Comparison of ENCODE assay signal across 8 cellular contexts in genomic region chr21:36319767-36320420, GRCh38. TPM values are rescaled to one million over a fixed set of nuclear protein-coding genes. Genes with fewer than 3 reads are reported as not detected.
DNase-seq lines count a peak whose midpoint lies in the region; ATAC-seq and TF ChIP-seq lines count a peak whose summit lies in the region.

MORC3 (plus strand) TSS chr21:36320197; CDS start chr21:36320265, 68 bp downstream.

- H3K4me1 ChIP-seq in SK-N-SH (ENCODE audit: control insufficient read depth in 1 of 2, insufficient read depth in 2 of 2, low read depth in 1 of 2, low read length in 1 of 2) (peaks cover 0 to 6% of the 10 kb centered on the region in 2 experiments; a peak in 3 of 4 replicates), gastroesophageal sphincter (peaks cover 0 to 43% (median 20%) of the 10 kb centered on the region in 3 donors), neutrophil (ENCODE audit: control insufficient read depth in 1 of 2, insufficient read depth in 1 of 2, low read depth in 1 of 2, low read length in 1 of 2) (peaks cover 32 to 37% of the 10 kb centered on the region in 2 experiments)

- peak within 1 kb of the TSS; percentile 85 to 91 for H3K27ac ChIP-seq in SK-N-SH (ENCODE audit: low read depth in 2 of 2, low read length in 1 of 2)
- peak within 1 kb of the TSS; percentile 82 to 100 (median 96) for H3K27ac ChIP-seq in gastroesophageal sphincter
- H3K27ac ChIP-seq in neutrophil, result peak within 1 kb of the TSS; percentile 97
- H3K27ac ChIP-seq in substantia nigra (ENCODE audit: low read depth, low read length, poor library complexity, severe bottlenecking), result peak within 1 kb of the TSS; percentile 95

- no peak for TF ChIP-seq RAD21 in SK-N-SH (IDR thresholded peaks at IDR 0.05; ENCODE audit: low read length)

- ATAC-seq in HG02571 (IDR thresholded peaks at IDR 0.05; ENCODE audit: unreplicated experiment), result peak; percentile 89
- ATAC-seq in gastroesophageal sphincter, result peak; percentile 99

- H3F3A ChIP-seq in SK-N-SH (replicated peaks; ENCODE audit: insufficient read depth), result peaks cover 19% of the 10 kb centered on the region

- H3K9me2 ChIP-seq in SK-N-SH, result no peaks in the 10 kb centered on the region

- TF ChIP-seq CTCF in GM06990 (IDR thresholded peaks at IDR 0.05; ENCODE audit: insufficient read depth, low read length, poor library complexity, severe bottlenecking) (no peak), SK-N-SH (IDR thresholded peaks at IDR 0.05) (no peak), gastroesophageal sphincter (IDR thresholded peaks at IDR 0.05) (no peak), neutrophil (IDR thresholded peaks at IDR 0.05) (peak; percentile 53)

- peaks cover 43% of the 10 kb centered on the region for H3K79me2 ChIP-seq in SK-N-SH (ENCODE audit: insufficient read depth)

- CTCF ChIA-PET in SK-N-SH (lab: Yijun Ruan, JAX), result interaction anchor here (1.9 to 2.6 kb wide), 2 partner anchors 59 to 179 kb away, joined by 7 to 14 read pairs; no protein-coding TSS in a partner anchor

- WGBS in SK-N-SH (ENCODE audit: low lambda C conversion rate), result under 1% methylated on average over 39 of the region's 59 CpGs
- WGBS in gastroesophageal sphincter (ENCODE audit: low coverage in 1 of 2), 2 donors, result 0% methylated on average over 3 to 7 of the region's 59 CpGs

- POLR2A ChIA-PET in SK-N-SH (lab: Yijun Ruan, JAX), result interaction anchor here (0.6 to 1.5 kb wide), 5 partner anchors 11 to 260 kb away, joined by 3 to 5 read pairs (median 4); no protein-coding TSS in a partner anchor

- H3K36me3 ChIP-seq in GM06990 (ENCODE audit: control insufficient read depth, insufficient read depth, low read length) (no peaks in the 10 kb centered on the region), SK-N-SH (replicated peaks in 1 of 2; ENCODE audit: control insufficient read depth in 1 of 2, insufficient read depth in 2 of 2, low read length in 1 of 2) (peaks cover 1 to 3% of the 10 kb centered on the region in 2 experiments), gastroesophageal sphincter (peaks cover 0 to 11% of the 10 kb centered on the region in 2 donors), neutrophil (peaks cover 12% of the 10 kb centered on the region)

- TF ChIP-seq POLR2A in gastroesophageal sphincter (IDR thresholded peaks at IDR 0.05), result peak; percentile 63 to 78

- H4K20me1 ChIP-seq in SK-N-SH (ENCODE audit: insufficient read depth), result peaks cover 38% of the 10 kb centered on the region

- no peaks in the 10 kb centered on the region for H3K27me3 ChIP-seq in GM06990 (replicated peaks; ENCODE audit: control insufficient read depth, insufficient read depth, low read length)
- H3K27me3 ChIP-seq in SK-N-SH (ENCODE audit: insufficient read depth), result no peaks in the 10 kb centered on the region
- H3K27me3 ChIP-seq in gastroesophageal sphincter, result no peaks in the 10 kb centered on the region
- no peaks in the 10 kb centered on the region for H3K27me3 ChIP-seq in neutrophil

- peak within 1 kb of the TSS; percentile 87 for H3K9ac ChIP-seq in SK-N-SH

- DNase-seq in GM06990 (ENCODE audit: extremely low read depth, insufficient read length) (peak; percentile 100), NCI-H1048 (lab: John Stamatoyannopoulos, UW) (peak; percentile 90), SK-N-SH (peak; percentile 98), substantia nigra (lab: John Stamatoyannopoulos, UW) (peak; percentile 78 to 99 (median 96))
- DNase-seq in activated naive CD4-positive, alpha-beta T cell treated with anti-CD3 and anti-CD28 coated beads, Interleukin-2, amount 50 U/mL, for 16 hours, result peak; percentile 98

- peak within 1 kb of the TSS; percentile 72 for H2AFZ ChIP-seq in SK-N-SH (ENCODE audit: low read depth)

- peak within 1 kb of the TSS; percentile 94 for H3K4me3 ChIP-seq in GM06990 (replicated peaks; ENCODE audit: low read depth, low read length)
- H3K4me3 ChIP-seq in SK-N-SH (ENCODE audit: low read depth in 2 of 2, low read length in 1 of 2), result peak within 1 kb of the TSS; percentile 65 to 80
- H3K4me3 ChIP-seq in gastroesophageal sphincter, result peak within 1 kb of the TSS; percentile 71 to 98
- H3K4me3 ChIP-seq in neutrophil (ENCODE audit: low read depth in 1 of 2, low read length in 1 of 2), result peak within 1 kb of the TSS; percentile 79 to 90

- TF ChIP-seq EP300 in SK-N-SH (IDR thresholded peaks at IDR 0.05; ENCODE audit: borderline replicate concordance in 1 of 2, low read depth in 1 of 2, low read length in 1 of 2) (no peak), gastroesophageal sphincter (IDR thresholded peaks at IDR 0.05) (no peak)

- H3K9me3 ChIP-seq in SK-N-SH (no peaks in the 10 kb centered on the region), gastroesophageal sphincter (no peaks in the 10 kb centered on the region), neutrophil (no peaks in the 10 kb centered on the region)

- peak within 1 kb of the TSS; percentile 95 for H3K4me2 ChIP-seq in SK-N-SH

TF ChIP-seq in SK-N-SH, 30 proteins besides CTCF, POLR2A, EP300 and RAD21 (continues in another document):
- peak; percentile 92 for TF ChIP-seq PBX3 (IDR thresholded peaks at IDR 0.05)
- TF ChIP-seq RCOR1 (IDR thresholded peaks at IDR 0.05; ENCODE audit: low read length), result peak; percentile 25; the same call in 1 of the 2 replicates
- no peak for TF ChIP-seq TCF12 (IDR thresholded peaks at IDR 0.05)
- peak; percentile 82 for TF ChIP-seq NRF1 (IDR thresholded peaks at IDR 0.05; ENCODE audit: low read depth, low read length)
- peak; percentile 81 for TF ChIP-seq ELF1 (IDR thresholded peaks at IDR 0.05)
- peak; percentile 84 for TF ChIP-seq GABPA (IDR thresholded peaks at IDR 0.05; ENCODE audit: low read depth)
- TF ChIP-seq GATA2 (CRISPR knock-in tag; IDR thresholded peaks at IDR 0.05), result 0 out of 2 replicates have a peak, but pooled peaks have one; percentile 3
- TF ChIP-seq USF1 (IDR thresholded peaks at IDR 0.05; ENCODE audit: borderline replicate concordance, low read depth), result no peak
- TF ChIP-seq FOXM1 (IDR thresholded peaks at IDR 0.05; ENCODE audit: low read depth), result no peak
- TF ChIP-seq FOXJ3 (CRISPR knock-in tag; IDR thresholded peaks at IDR 0.05), result no peak
- no peak for TF ChIP-seq FOSL2 (IDR thresholded peaks at IDR 0.05; ENCODE audit: borderline replicate concordance, low read depth)
- TF ChIP-seq CHD2 (IDR thresholded peaks at IDR 0.05; ENCODE audit: low read length, partially characterized antibody), result peak; percentile 67
- TF ChIP-seq NFIC (IDR thresholded peaks at IDR 0.05; ENCODE audit: borderline replicate concordance), result no peak
- TF ChIP-seq EZH2phosphoT487 (IDR thresholded peaks at IDR 0.05; ENCODE audit: borderline replicate concordance, low read depth), result no peak
- no peak for TF ChIP-seq IRF3 (IDR thresholded peaks at IDR 0.05; ENCODE audit: low read depth, low read length)

RNA-seq across cellular contexts. Expression of gene MORC3, which starts in this region (rescaled TPM):
- polyA plus RNA-seq in SK-N-SH (2012; rRNA removed), result 8.2 and 10.7 TPM in 2 replicates
- 11.2 and 13.3 TPM in 2 replicates for polyA plus RNA-seq in SK-N-SH (2012; cell fraction: cytosol; rRNA removed)
- 8.4 and 19.6 TPM in 2 replicates for polyA plus RNA-seq in SK-N-SH (2012; cell fraction: nucleus; rRNA removed)
- total RNA-seq in gastroesophageal sphincter, result 10 to 100 TPM; 31.0 to 54.8 (median 48.4) TPM

Comparison
In these comparisons a context has a peak if more than half of its experiments do, and no peak if none do; other contexts are left out.
1. Peak in every context shown above with its lines: DNase-seq, ATAC-seq, H3K4me3 ChIP-seq and H3K27ac ChIP-seq.